9 cellular contexts compared by ENCODE assay signal in the genomic region with DNA sequence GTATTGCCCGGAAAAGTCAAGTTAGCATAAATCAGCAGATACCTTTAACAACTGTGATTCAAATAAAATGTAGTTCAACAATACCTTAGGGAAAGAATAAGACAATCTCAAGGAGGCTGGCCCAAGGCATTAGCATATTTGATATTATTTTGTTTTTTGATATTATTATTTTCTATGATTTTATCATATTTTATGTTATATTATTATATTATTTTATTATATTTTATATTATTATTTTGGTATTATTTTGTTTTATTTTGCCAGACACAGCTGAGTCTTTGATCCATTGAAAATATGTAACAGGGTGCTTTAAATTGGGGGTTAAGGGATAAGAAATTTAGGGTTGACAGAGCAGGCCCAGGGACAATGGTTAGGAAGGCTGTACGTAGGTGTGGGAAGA.
"Had no signal": no experiment of that assay in that cellular context is flagged by ENCODE, and none has a peak within 500 bp of the region (broad histone marks: within the 10 kb centered on the region; RNA-seq: fewer than 3 reads in every experiment).

No MANE protein-coding gene starts in this region.

- H3K27ac Mint-ChIP-seq: GM23338, H9, HFFc6 had no signal

- H3K4me3 ChIP-seq: GM23248, GM23338, HAP-1 had no signal

- DNase-seq: GM23248, GOT3, H7, H9, HCEC 1CT, HFFc6 had no signal

- H3K4me2 ChIP-seq: GM23338 had no signal

- H3K9me3 Mint-ChIP-seq: GM23338 had no signal

- H2AFZ ChIP-seq: GM23248, GM23338 had no signal

- H3K4me3 Mint-ChIP-seq: GM23338, H9, HFFc6 had no signal

- ATAC-seq: GM23338, HCT116 had no signal

- H3K36me3 ChIP-seq: HAP-1 had no signal

- H3K27ac ChIP-seq: GM23248 had no signal

- H3K9me3 ChIP-seq: HAP-1 had no signal

- H3K4me1 ChIP-seq: HAP-1 had no signal

- H3K9ac ChIP-seq: GM23248 had no signal
